14 cellular contexts compared by ENCODE assay signal in genomic region chr7:150962285-150962742, GRCh38. TPM values are rescaled to one million over a fixed set of nuclear protein-coding genes. Genes with fewer than 3 reads are reported as not detected.
DNase-seq lines count a peak whose midpoint lies in the region; ATAC-seq and TF ChIP-seq lines count a peak whose summit lies in the region.
"Had no signal": no experiment of that assay in that cellular context is flagged by ENCODE, and none has a peak within 500 bp of the region (broad histone marks: within the 10 kb centered on the region; RNA-seq: fewer than 3 reads in every experiment).

No MANE protein-coding gene starts in this region.

- H3K27ac Mint-ChIP-seq in GM23338 = no peak overlapping the region; the same call in 1 of the 2 replicates
- H3K27ac Mint-ChIP-seq: effector memory CD8-positive, alpha-beta T cell had no signal

- TF ChIP-seq CTCF in choroid plexus epithelial cell (conservative IDR thresholded peaks at IDR 0.05; ENCODE audit: low read depth, low read length) (no peak), GM23338 (conservative IDR thresholded peaks at IDR 0.05; ENCODE audit: low read depth in 2 of 2) (no peak)

- H3K4me1 ChIP-seq in muscle layer of colon (ENCODE audit: insufficient read depth, low read length) (peaks cover 60% of the 10 kb centered on the region), stomach smooth muscle (ENCODE audit: control insufficient read depth, insufficient read depth, low read length) (peaks cover 58% of the 10 kb centered on the region), GM23338 (ENCODE audit: insufficient read depth) (peaks cover 11% of the 10 kb centered on the region; the same call in 1 of the 2 replicates)
- H3K4me1 ChIP-seq: HAP-1 had no signal

- H4K20me1 ChIP-seq in GM23338 (replicated peaks; ENCODE audit: insufficient read depth) = no peaks in the 10 kb centered on the region

- no peak overlapping the region for H3K4me3 Mint-ChIP-seq in GM23338
- H3K4me3 Mint-ChIP-seq: effector memory CD8-positive, alpha-beta T cell had no signal

- H3K36me3 Mint-ChIP-seq in GM23338 (ENCODE audit: low read depth) = no peaks in the 10 kb centered on the region

- ATAC-seq in HG03571 (IDR thresholded peaks at IDR 0.05; ENCODE audit: unreplicated experiment) (no peak), GM23338 (no peak), HG03097 (IDR thresholded peaks at IDR 0.05; ENCODE audit: low FRiP score, unreplicated experiment) (no peak)

- H3K27me3 Mint-ChIP-seq in GM23338 (ENCODE audit: insufficient read depth, low read depth, poor library complexity) = peaks cover 9% of the 10 kb centered on the region

- H3K79me2 ChIP-seq in GM23338 (replicated peaks; ENCODE audit: insufficient read depth) = no peaks in the 10 kb centered on the region

- H3F3A ChIP-seq in GM23338 (replicated peaks; ENCODE audit: low read depth) = no peaks in the 10 kb centered on the region

- H3K9me2 ChIP-seq in GM23338 (ENCODE audit: insufficient read depth) = no peaks in the 10 kb centered on the region

- peaks cover 14% of the 10 kb centered on the region for H3K4me1 Mint-ChIP-seq in GM23338

- H3K4me3 ChIP-seq in Jurkat, Clone E6-1 (ENCODE audit: low read length) = peak overlapping the region; percentile 37
- no peak overlapping the region for H3K4me3 ChIP-seq in choroid plexus epithelial cell (ENCODE audit: low read depth, low read length)
- no peak overlapping the region for H3K4me3 ChIP-seq in muscle layer of colon (ENCODE audit: low read depth in 1 of 2, low read length in 2 of 2)
- no peak overlapping the region for H3K4me3 ChIP-seq in stomach smooth muscle (ENCODE audit: low read length in 2 of 2)
- no peak overlapping the region for H3K4me3 ChIP-seq in GM23338
- H3K4me3 ChIP-seq: adrenal gland, GM12878, HAP-1 had no signal

- H3K9me3 Mint-ChIP-seq in GM23338 = no peaks in the 10 kb centered on the region
- H3K9me3 Mint-ChIP-seq: effector memory CD8-positive, alpha-beta T cell had no signal

- no peak for DNase-seq in Jurkat, Clone E6-1 (ENCODE audit: low read depth, low spot score)
- DNase-seq in choroid plexus epithelial cell (ENCODE audit: low read depth) (peak; percentile 29), GM23338 (ENCODE audit: low spot score) (no peak)
- DNase-seq: NCI-H2107, NCI-H524 treated with DMSO at 0.1 percent for 48 hours had no signal

- H3K27ac ChIP-seq in muscle layer of colon (ENCODE audit: low read depth, low read length) (peak overlapping the region; percentile 89), stomach smooth muscle (ENCODE audit: low read length) (peak overlapping the region; percentile 97), GM23338 (ENCODE audit: low read depth) (no peak overlapping the region)
- H3K27ac ChIP-seq: KMS-11 had no signal

- H3K27me3 ChIP-seq in muscle layer of colon (ENCODE audit: control insufficient read depth in 1 of 2, insufficient read depth in 2 of 2, low read length in 2 of 2) (no peaks in the 10 kb centered on the region), stomach smooth muscle (ENCODE audit: control insufficient read depth in 1 of 2, insufficient read depth in 2 of 2, low read length in 2 of 2) (no peaks in the 10 kb centered on the region), GM23338 (ENCODE audit: insufficient read depth) (peaks cover 22% of the 10 kb centered on the region)
- H3K27me3 ChIP-seq: adrenal gland had no signal

- no peak overlapping the region for H2AFZ ChIP-seq in GM23338

- peak overlapping the region; percentile 34 for H3K9ac ChIP-seq in muscle layer of colon (ENCODE audit: low read length)
- peak overlapping the region; percentile 75 to 81 for H3K9ac ChIP-seq in stomach smooth muscle (ENCODE audit: low read length in 2 of 2)
- H3K9ac ChIP-seq: KMS-11 had no signal

- no peak overlapping the region for H3K4me2 ChIP-seq in GM23338
- H3K4me2 ChIP-seq: KMS-11 had no signal

- H3K36me3 ChIP-seq in muscle layer of colon (ENCODE audit: insufficient read depth, low read length) = no peaks in the 10 kb centered on the region
- H3K36me3 ChIP-seq in stomach smooth muscle (ENCODE audit: control insufficient read depth in 2 of 2, insufficient read depth in 2 of 2, low read length in 2 of 2) = peaks cover 0 to 6% of the 10 kb centered on the region in 2 donors
- no peaks in the 10 kb centered on the region for H3K36me3 ChIP-seq in GM23338 (ENCODE audit: insufficient read depth)
- H3K36me3 ChIP-seq: adrenal gland, HAP-1 had no signal

- H3K9me3 ChIP-seq in muscle layer of colon (ENCODE audit: low read length) = no peaks in the 10 kb centered on the region
- no peaks in the 10 kb centered on the region for H3K9me3 ChIP-seq in stomach smooth muscle (ENCODE audit: control insufficient read depth in 2 of 2, low read length in 2 of 2)
- H3K9me3 ChIP-seq: adrenal gland, HAP-1 had no signal

TF ChIP-seq in GM23338, 12 proteins besides CTCF, POLR2A, EP300 and RAD21 (continues in another document):
- TF ChIP-seq, protein P1, sequence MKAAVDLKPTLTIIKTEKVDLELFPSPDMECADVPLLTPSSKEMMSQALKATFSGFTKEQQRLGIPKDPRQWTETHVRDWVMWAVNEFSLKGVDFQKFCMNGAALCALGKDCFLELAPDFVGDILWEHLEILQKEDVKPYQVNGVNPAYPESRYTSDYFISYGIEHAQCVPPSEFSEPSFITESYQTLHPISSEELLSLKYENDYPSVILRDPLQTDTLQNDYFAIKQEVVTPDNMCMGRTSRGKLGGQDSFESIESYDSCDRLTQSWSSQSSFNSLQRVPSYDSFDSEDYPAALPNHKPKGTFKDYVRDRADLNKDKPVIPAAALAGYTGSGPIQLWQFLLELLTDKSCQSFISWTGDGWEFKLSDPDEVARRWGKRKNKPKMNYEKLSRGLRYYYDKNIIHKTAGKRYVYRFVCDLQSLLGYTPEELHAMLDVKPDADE (IDR thresholded peaks at IDR 0.05) = no peak
- TF ChIP-seq ZNF114 (CRISPR knock-in tag; IDR thresholded peaks at IDR 0.05) (no peak), EZH2phosphoT487 (IDR thresholded peaks at IDR 0.05; ENCODE audit: unreplicated experiment) (no peak), NANOG (IDR thresholded peaks at IDR 0.05; ENCODE audit: borderline replicate concordance) (no peak), EZH2 (IDR thresholded peaks at IDR 0.05; ENCODE audit: low read depth, unreplicated experiment) (no peak), JUNB (IDR thresholded peaks at IDR 0.05; ENCODE audit: unreplicated experiment) (no peak), POLR2AphosphoS5 (IDR thresholded peaks at IDR 0.05; ENCODE audit: low read depth) (no peak)

RNA-seq across cellular contexts. Expression of gene KCNH2, which starts 15.8 kb away (rescaled TPM):
- 43.6 TPM for polyA plus RNA-seq in Jurkat, Clone E6-1 (2012; ENCODE audit: insufficient read depth, insufficient read length)
- total RNA-seq in GM23338 (2014; rRNA removed; shearing (Covaris generic)) = 11.3 and 14.7 TPM in 2 replicates
- polyA plus RNA-seq in GM23338 (2016; fragmentation: Nextera tagmentation; extraction: Ambion mirVana) = 2.6 and 2.9 TPM in 2 replicates

RNA-seq across cellular contexts. Expression of gene NOS3, which starts 28.5 kb away (rescaled TPM):
- 8.5 TPM for polyA plus RNA-seq in Jurkat, Clone E6-1 (2012; ENCODE audit: insufficient read depth, insufficient read length)
- 6.1 and 13.3 TPM in 2 replicates for total RNA-seq in GM23338 (2014; rRNA removed; shearing (Covaris generic))
- polyA plus RNA-seq in GM23338 (2016; fragmentation: Nextera tagmentation; extraction: Ambion mirVana) = 2.6 and 3.1 TPM in 2 replicates
